Comparison of ENCODE assay signal across 19 cellular contexts in the genomic region with DNA sequence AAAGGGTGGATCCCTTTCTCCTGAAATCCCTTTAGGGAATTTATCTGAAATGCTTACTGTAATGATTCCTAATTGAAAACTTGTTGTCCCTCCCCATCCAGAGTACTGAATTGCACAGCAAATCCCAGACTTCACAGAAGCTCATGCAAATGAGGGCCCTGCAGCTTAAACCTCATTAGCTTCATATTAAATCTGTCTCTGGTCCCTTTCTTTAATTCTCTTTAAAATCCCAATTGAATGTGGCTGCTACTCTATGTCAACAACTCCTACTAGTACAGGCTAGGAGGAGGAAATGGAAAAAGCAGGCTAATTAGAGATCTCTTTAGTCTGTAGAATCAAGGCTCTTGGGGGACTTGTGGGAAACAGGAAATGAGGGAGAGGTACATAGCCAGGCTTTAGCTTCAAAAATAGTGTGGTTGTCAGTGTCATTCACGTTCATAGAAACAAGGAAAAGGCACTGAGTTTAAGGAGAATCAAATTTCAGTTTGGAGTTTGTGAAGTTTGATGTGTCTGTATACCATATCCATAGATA.
"Had no signal": no experiment of that assay in that cellular context is flagged by ENCODE, and none has a peak within 500 bp of the region (broad histone marks: within the 10 kb centered on the region; RNA-seq: fewer than 3 reads in every experiment).

No MANE protein-coding gene starts in this region.

- H3K36me3 Mint-ChIP-seq: naive thymus-derived CD8-positive, alpha-beta T cell; stimulated activated naive B cell treated with anti-CD40 and anti-IgM and Interleukin-4, amounts not matched to agents 10 μg/mL and 1 μg/mL and 100 μg/mL, for 72 hours had no signal

- H3K27ac ChIP-seq: cardiac muscle cell, dorsolateral prefrontal cortex, esophagus squamous epithelium, left lung, right atrium auricular region, thyroid gland, VCaP had no signal

- H3K4me3 ChIP-seq: cardiac muscle cell, dorsolateral prefrontal cortex, esophagus squamous epithelium, left lung, right atrium auricular region, thyroid gland had no signal

- H3K27me3 Mint-ChIP-seq: activated CD4-positive, alpha-beta T cell treated with anti-CD3 and anti-CD28 coated beads for 36 hours; activated CD8-positive, alpha-beta T cell treated with anti-CD3 and anti-CD28 coated beads for 36 hours; naive thymus-derived CD8-positive, alpha-beta T cell; progenitor cell of endocrine pancreas; stimulated activated naive B cell treated with anti-CD40 and anti-IgM and Interleukin-4, amounts not matched to agents 10 μg/mL and 1 μg/mL and 100 μg/mL, for 72 hours had no signal

- ATAC-seq: activated CD4-positive, alpha-beta T cell treated with anti-CD3 and anti-CD28 coated beads for 36 hours; activated CD8-positive, alpha-beta T cell treated with anti-CD3 and anti-CD28 coated beads for 36 hours; activated T-cell treated with anti-CD3 and anti-CD28 coated beads, Interleukin-2, amount 50 U/mL, for 4 hours; left lung; naive thymus-derived CD8-positive, alpha-beta T cell; stimulated activated naive B cell treated with anti-CD40 and anti-IgM and Interleukin-4, amounts not matched to agents 10 μg/mL and 1 μg/mL and 100 μg/mL, for 72 hours had no signal

- H3K4me3 Mint-ChIP-seq: activated CD4-positive, alpha-beta T cell treated with anti-CD3 and anti-CD28 coated beads for 36 hours; activated CD8-positive, alpha-beta T cell treated with anti-CD3 and anti-CD28 coated beads for 36 hours; activated T-cell treated with anti-CD3 and anti-CD28 coated beads, Interleukin-2, amount 50 U/mL, for 4 hours; naive thymus-derived CD8-positive, alpha-beta T cell; stimulated activated naive B cell treated with anti-CD40 and anti-IgM and Interleukin-4, amounts not matched to agents 10 μg/mL and 1 μg/mL and 100 μg/mL, for 72 hours had no signal

- H3K9me3 ChIP-seq: right atrium auricular region, thyroid gland had no signal

- H3K27ac Mint-ChIP-seq: activated CD4-positive, alpha-beta T cell treated with anti-CD3 and anti-CD28 coated beads for 36 hours; activated CD8-positive, alpha-beta T cell treated with anti-CD3 and anti-CD28 coated beads for 36 hours; naive thymus-derived CD8-positive, alpha-beta T cell; progenitor cell of endocrine pancreas; stimulated activated naive B cell treated with anti-CD40 and anti-IgM and Interleukin-4, amounts not matched to agents 10 μg/mL and 1 μg/mL and 100 μg/mL, for 72 hours had no signal

- H3K4me1 Mint-ChIP-seq: activated CD4-positive, alpha-beta T cell treated with anti-CD3 and anti-CD28 coated beads for 36 hours; naive thymus-derived CD8-positive, alpha-beta T cell; stimulated activated naive B cell treated with anti-CD40 and anti-IgM and Interleukin-4, amounts not matched to agents 10 μg/mL and 1 μg/mL and 100 μg/mL, for 72 hours had no signal

- H3K4me1 ChIP-seq: esophagus squamous epithelium, left lung, right atrium auricular region, thyroid gland had no signal

- DNase-seq: activated CD4-positive, alpha-beta T cell treated with anti-CD3 and anti-CD28 coated beads for 36 hours; activated CD8-positive, alpha-beta T cell treated with anti-CD3 and anti-CD28 coated beads for 36 hours; activated effector memory CD4-positive, alpha-beta T cell treated with Interleukin-2 at 50 U/mL for 16 hours; activated naive CD4-positive, alpha-beta T cell treated with anti-CD3 and anti-CD28 coated beads, Interleukin-2, amount 50 U/mL, for 16 hours; activated T-cell treated with anti-CD3 and anti-CD28 coated beads, Interleukin-2, amount 50 U/mL, for 4 hours; dorsolateral prefrontal cortex; esophagus squamous epithelium; hippocampal formation; kidney; left lung; naive thymus-derived CD8-positive, alpha-beta T cell; stimulated activated CD4-positive, alpha-beta T cell treated with anti-CD3 and anti-CD28 coated beads, Interleukin-15, amount 100 ng/mL, for 24 hours; stimulated activated CD4-positive, alpha-beta T cell treated with anti-CD3 and anti-CD28 coated beads, Interleukin-4, amount 100 ng/mL, for 1 hour; stimulated activated naive B cell treated with anti-CD40 and anti-IgM and Interleukin-4, amounts not matched to agents 10 μg/mL and 1 μg/mL and 100 μg/mL, for 72 hours; thyroid gland had no signal

- H3K36me3 ChIP-seq: cardiac muscle cell, esophagus squamous epithelium, left lung, right atrium auricular region, thyroid gland had no signal

- H3K27me3 ChIP-seq: cardiac muscle cell, dorsolateral prefrontal cortex, esophagus squamous epithelium, left lung, right atrium auricular region, thyroid gland had no signal
